1 cellular context compared by ENCODE assay signal in genomic region chr15:89068325-89068784, GRCh38.
TF ChIP-seq lines count a peak whose summit lies in the region.

No MANE protein-coding gene starts in this region.

TF ChIP-seq in SK-N-SH treated with all-trans-retinoic acid at 6 μM for 48 hours, 23 proteins besides CTCF, POLR2A, EP300 and RAD21 (continued from another document):
- TF ChIP-seq POU6F1 (CRISPR knock-in tag; IDR thresholded peaks at IDR 0.05; ENCODE audit: borderline replicate concordance, low read depth), result no peak
- TF ChIP-seq ZNF8 (CRISPR knock-in tag; IDR thresholded peaks at IDR 0.05), result no peak
- TF ChIP-seq CSRNP3 (CRISPR knock-in tag; IDR thresholded peaks at IDR 0.05), result no peak
- TF ChIP-seq ZNF70 (CRISPR knock-in tag; IDR thresholded peaks at IDR 0.05), result no peak
- no peak for TF ChIP-seq ZFP30 (CRISPR knock-in tag; IDR thresholded peaks at IDR 0.05)
- TF ChIP-seq ISL1 (CRISPR knock-in tag; IDR thresholded peaks at IDR 0.05), result no peak
